In the genomic region with DNA sequence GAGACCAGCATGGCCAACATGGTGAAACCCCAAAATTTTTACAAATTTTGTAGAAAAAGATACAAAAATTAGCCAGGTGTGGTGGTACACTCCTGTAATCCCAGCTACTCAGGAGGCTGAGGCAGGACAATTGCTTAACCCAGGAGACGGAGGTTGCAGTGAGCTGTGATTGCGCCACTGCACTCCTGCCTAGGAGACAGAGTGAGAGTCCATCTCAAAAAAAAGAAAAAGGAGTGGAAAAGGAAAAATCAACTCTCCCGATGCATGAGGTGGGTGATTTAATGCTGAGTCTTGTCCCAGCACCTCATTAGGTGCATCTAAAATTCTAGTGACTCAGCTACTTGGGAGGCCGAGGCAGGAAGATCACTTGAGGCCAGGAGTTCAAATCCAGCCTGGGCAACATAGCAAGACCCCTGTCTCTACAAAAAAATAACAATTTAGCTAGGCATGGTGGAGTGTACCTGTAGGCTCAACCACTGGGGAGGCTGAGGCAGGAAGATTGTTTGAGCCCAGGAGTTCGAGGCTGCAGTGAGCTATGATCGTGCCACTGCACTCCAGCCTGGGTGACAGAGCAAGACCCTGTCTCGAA, we compare ENCODE assay signal across 21 cellular contexts. TPM values are rescaled to one million over a fixed set of nuclear protein-coding genes. Genes with fewer than 3 reads are reported as not detected.
A peak's percentile ranks its signal among the peaks of the same experiment; 100 is the strongest.
DNase-seq lines count a peak whose midpoint lies in the region; ATAC-seq and TF ChIP-seq lines count a peak whose summit lies in the region.
"Had no signal": no experiment of that assay in that cellular context is flagged by ENCODE, and none has a peak within 500 bp of the region (broad histone marks: within the 10 kb centered on the region; RNA-seq: fewer than 3 reads in every experiment).

No MANE protein-coding gene starts in this region.

- H3K27ac ChIP-seq in left ventricle myocardium inferior (replicated peaks) (peak overlapping the region; percentile 72), gastrocnemius medialis (peak overlapping the region in 3 of 4 donors; percentile 52 to 75 (median 60)), uterus (peak overlapping the region; percentile 8 to 45)
- H3K27ac ChIP-seq: BLaER1 had no signal

- TF ChIP-seq POLR2A in gastrocnemius medialis (IDR thresholded peaks at IDR 0.05): no peak
- TF ChIP-seq POLR2A in uterus (IDR thresholded peaks at IDR 0.05): no peak

- H3K36me3 ChIP-seq in left ventricle myocardium inferior (no peaks in the 10 kb centered on the region), gastrocnemius medialis (no peaks in the 10 kb centered on the region), uterus (no peaks in the 10 kb centered on the region)
- H3K36me3 ChIP-seq: BLaER1 had no signal

- intact Hi-C loops in left ventricle myocardium inferior (cut with micrococcal nuclease) (no loop called here), Right ventricle myocardium inferior (cut with DNase I) (no loop called here), gastrocnemius medialis (cut with DNase I; ENCODE audit: low total_unique reads) (no loop called here), uterus (cut with DNase I; ENCODE audit: low total_unique reads) (no loop called here)

- TF ChIP-seq CTCF in left ventricle myocardium inferior (IDR thresholded peaks at IDR 0.05; ENCODE audit: borderline replicate concordance) (no peak), gastrocnemius medialis (IDR thresholded peaks at IDR 0.05 in 4 of 5, conservative IDR thresholded peaks at IDR 0.05 in 1 of 5) (no peak), uterus (IDR thresholded peaks at IDR 0.05) (no peak)

- H3K27me3 ChIP-seq in left ventricle myocardium inferior (ENCODE audit: low read depth) (peaks cover 9% of the 10 kb centered on the region), gastrocnemius medialis (peaks cover 0 to 6% (median 0%) of the 10 kb centered on the region in 3 donors), uterus (no peaks in the 10 kb centered on the region)
- H3K27me3 ChIP-seq: BLaER1 had no signal

- in situ Hi-C loops in gastrocnemius medialis (cut with MboI; ENCODE audit: low sequenced_read_pairs in 4 of 4): no loop called here

- no peaks in the 10 kb centered on the region for H3K9me3 ChIP-seq in left ventricle myocardium inferior (replicated peaks)
- H3K9me3 ChIP-seq in gastrocnemius medialis: no peaks in the 10 kb centered on the region
- no peaks in the 10 kb centered on the region for H3K9me3 ChIP-seq in uterus
- H3K9me3 ChIP-seq: BLaER1 had no signal

- H3K4me3 ChIP-seq in left ventricle myocardium inferior (no peak overlapping the region), gastrocnemius medialis (no peak overlapping the region), uterus (no peak overlapping the region)
- H3K4me3 ChIP-seq: BLaER1, GM23338 had no signal

- H3K4me1 ChIP-seq in left ventricle myocardium inferior: peaks cover 26% of the 10 kb centered on the region
- H3K4me1 ChIP-seq in gastrocnemius medialis: no peaks in the 10 kb centered on the region
- no peaks in the 10 kb centered on the region for H3K4me1 ChIP-seq in uterus

- DNase-seq in left ventricle myocardium inferior (no peak), Right ventricle myocardium inferior (ENCODE audit: missing footprints) (no peak), amniotic epithelial cell (ENCODE audit: low read depth) (peak; percentile 25), gastrocnemius medialis (no peak), uterus (no peak), OCI-M2 (lab: John Stamatoyannopoulos, UW; ENCODE audit: unreplicated experiment) (no peak), inferior parietal cortex (ENCODE audit: extremely low spot score) (no peak)
- DNase-seq: CD4-positive, alpha-beta memory T cell; DMS153; GDM1; HCEC 1CT; KG1; NCI-H1048; NCI-H1436; NCI-H1930; NCI-H526 had no signal

- ATAC-seq in Right ventricle myocardium inferior: no peak
- ATAC-seq in gastrocnemius medialis: no peak
- ATAC-seq: GM23338 had no signal

RNA-seq across cellular contexts. Expression of a gene that starts 19.8 kb away (rescaled TPM):
- 10.8 TPM for total RNA-seq in left ventricle myocardium inferior
- total RNA-seq in Right ventricle myocardium inferior: 11.5 TPM
- total RNA-seq in gastrocnemius medialis: 10 to 100 TPM in 3 of 4 donors, 1 to 10 TPM in 1; 6.7 to 21.3 (median 11.1) TPM
- total RNA-seq in uterus: 10 to 100 TPM in 3 of 4 donors, under 1 TPM in 1; 0.88 to 31.2 (median 24.4) TPM

RNA-seq across cellular contexts. Expression of a gene that starts 20.0 kb away (rescaled TPM):
- total RNA-seq in left ventricle myocardium inferior (36.9 TPM), Right ventricle myocardium inferior (29.0 TPM), gastrocnemius medialis (10 to 100 TPM; 11.5 to 45.1 (median 18.8) TPM), uterus (100 to 1,000 TPM in 2 of 4 donors, 10 to 100 TPM in 1, 1 to 10 TPM in 1; 4.7 to 204 (median 87.4) TPM)
- total RNA-seq: Daoy, GM23338, SK-MEL-5 had no signal

RNA-seq across cellular contexts. Expression of a gene that starts 22.5 kb away (rescaled TPM):
- total RNA-seq in left ventricle myocardium inferior: 6.8 TPM
- 9.6 TPM for total RNA-seq in Right ventricle myocardium inferior
- 10 to 100 TPM in 2 of 4 donors, 1 to 10 TPM in 2; 6.2 to 24.5 (median 9.9) TPM for total RNA-seq in gastrocnemius medialis
- total RNA-seq in uterus: 10 to 100 TPM in 1 of 4 donors, 1 to 10 TPM in 2, under 1 TPM in 1; 0.51 to 12.6 (median 7.6) TPM

RNA-seq across cellular contexts. Expression of a gene that starts 36.8 kb away (rescaled TPM):
- not detected for total RNA-seq in left ventricle myocardium inferior
- not detected for total RNA-seq in Right ventricle myocardium inferior
- total RNA-seq in gastrocnemius medialis: not detected
- 1 to 10 TPM in 1 of 4 donors, not detected in 3; 2.5 TPM for total RNA-seq in uterus
- total RNA-seq: A673, SK-MEL-5 had no signal

RNA-seq across cellular contexts. Expression of a gene that starts 47.8 kb away (rescaled TPM):
- 35.7 TPM for total RNA-seq in left ventricle myocardium inferior
- 28.8 TPM for total RNA-seq in Right ventricle myocardium inferior
- total RNA-seq in gastrocnemius medialis: 10 to 100 TPM; 18.7 to 40.0 (median 27.0) TPM
- total RNA-seq in uterus: 10 to 100 TPM in 2 of 4 donors, 1 to 10 TPM in 2; 2.8 to 22.2 (median 8.9) TPM
